Comparison of ENCODE assay signal across 12 cellular contexts in the genomic region with DNA sequence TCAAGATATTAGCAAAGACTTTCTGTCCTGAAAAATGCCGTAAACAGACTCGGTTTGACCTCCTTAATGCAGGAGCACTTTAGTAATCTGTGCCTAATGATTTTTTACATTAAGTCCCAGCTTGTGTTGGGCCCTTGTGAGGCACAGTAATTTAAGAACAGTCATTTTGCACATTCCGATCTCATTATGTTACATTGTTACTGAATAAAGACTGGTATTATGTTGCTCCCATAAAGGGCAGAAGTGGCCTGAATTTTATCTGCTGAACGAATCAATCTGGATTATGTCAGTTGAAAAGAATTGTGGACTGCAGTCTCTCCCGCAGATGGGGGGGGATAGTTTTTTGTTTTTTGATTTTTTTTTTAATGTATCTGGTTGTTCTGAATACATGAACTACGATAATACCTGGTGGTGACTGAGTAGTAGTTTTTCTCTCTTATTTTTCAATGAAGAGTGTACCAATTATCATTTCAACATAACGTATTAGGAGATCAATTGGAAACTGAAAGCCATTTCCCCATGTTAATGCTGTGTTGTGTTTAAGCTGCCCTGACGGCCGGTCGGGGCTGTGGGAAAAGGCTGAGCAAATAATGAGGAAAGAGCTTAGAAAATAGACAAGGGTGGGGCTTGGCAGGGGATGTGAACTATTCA.
DNase-seq lines count a peak whose midpoint lies in the region; ATAC-seq and TF ChIP-seq lines count a peak whose summit lies in the region.
"Had no signal": no experiment of that assay in that cellular context is flagged by ENCODE, and none has a peak within 500 bp of the region (broad histone marks: within the 10 kb centered on the region; RNA-seq: fewer than 3 reads in every experiment).

No MANE protein-coding gene starts in this region.

- DNase-seq in AG10803 (ENCODE audit: low read depth) (peak; percentile 57), NCI-H748 treated with DMSO at 0.1 percent for 48 hours (lab: John Stamatoyannopoulos, UW) (peak; percentile 45), endodermal cell (peak; percentile 28), osteocyte (ENCODE audit: extremely low spot score, unreplicated experiment) (peak; percentile 13), AG08396 (ENCODE audit: low spot score) (no peak), MG63 (no peak), SIG-M5 (lab: John Stamatoyannopoulos, UW) (no peak)
- no peak for DNase-seq in CD8-positive, alpha-beta T cell
- DNase-seq: activated CD4-positive, alpha-beta T cell treated with anti-CD3 and anti-CD28 coated beads for 1 hour; C1 segment of cervical spinal cord; naive B cell; NCI-H524 treated with DMSO at 0.1 percent for 48 hours had no signal

- CTCF ChIA-PET in CD8-positive, alpha-beta T cell (lab: Charles Lee), result interaction anchor here (1.6 kb wide), 1 partner anchor 1562 kb away, joined by 6 read pairs; no protein-coding TSS in a partner anchor

- WGBS in endodermal cell (ENCODE audit: insufficient coverage in 1 of 2, insufficient read length in 1 of 2), 2 experiments, result 75 to 82% methylated on average over 5 to 9 of the region's 10 CpGs

- H3K36me3 ChIP-seq in endodermal cell (ENCODE audit: control insufficient read depth, insufficient read depth, low read length) (no peaks in the 10 kb centered on the region), MG63 (no peaks in the 10 kb centered on the region)
- no peaks in the 10 kb centered on the region for H3K36me3 ChIP-seq in CD8-positive, alpha-beta T cell (ENCODE audit: insufficient read depth, low read length)

- H3K4me1 ChIP-seq in endodermal cell (ENCODE audit: control insufficient read depth, insufficient read depth, low read length), result no peaks in the 10 kb centered on the region
- H3K4me1 ChIP-seq in CD8-positive, alpha-beta T cell (ENCODE audit: insufficient read depth, low read length), result no peaks in the 10 kb centered on the region

- H3K4me1 Mint-ChIP-seq in endodermal cell, result peaks cover 5% of the 10 kb centered on the region
- no peaks in the 10 kb centered on the region for H3K4me1 Mint-ChIP-seq in osteocyte (ENCODE audit: unreplicated experiment)
- no peaks in the 10 kb centered on the region for H3K4me1 Mint-ChIP-seq in CD8-positive, alpha-beta T cell (ENCODE audit: low read depth)
- H3K4me1 Mint-ChIP-seq: naive B cell had no signal

- H3K9me3 Mint-ChIP-seq in endodermal cell (no peaks in the 10 kb centered on the region), osteocyte (ENCODE audit: unreplicated experiment) (no peaks in the 10 kb centered on the region)
- H3K9me3 Mint-ChIP-seq in CD8-positive, alpha-beta T cell, result no peaks in the 10 kb centered on the region

- H3K9ac ChIP-seq in endodermal cell (ENCODE audit: extremely low read depth, low read length, poor library complexity, severe bottlenecking), result no peak overlapping the region

- H3K9me3 ChIP-seq in endodermal cell (ENCODE audit: control insufficient read depth, low read length) (no peaks in the 10 kb centered on the region), MG63 (no peaks in the 10 kb centered on the region; the same call in 1 of the 2 replicates)
- H3K9me3 ChIP-seq in CD8-positive, alpha-beta T cell (ENCODE audit: low read length), result no peaks in the 10 kb centered on the region

- ATAC-seq in CD8-positive, alpha-beta T cell, result no peak

- no peaks in the 10 kb centered on the region for H3K27me3 ChIP-seq in endodermal cell (ENCODE audit: control insufficient read depth, insufficient read depth, low read length, poor library complexity, severe bottlenecking)
- H3K27me3 ChIP-seq in CD8-positive, alpha-beta T cell (ENCODE audit: insufficient read depth, low read length), result no peaks in the 10 kb centered on the region
- 0 out of 2 replicates have a peak, but pooled peaks cover 3% of the 10 kb centered on the region for H3K27me3 ChIP-seq in MG63

- H3K4me3 ChIP-seq in AG10803 (ENCODE audit: low read length), result peak overlapping the region; percentile 43
- H3K4me3 ChIP-seq in endodermal cell (ENCODE audit: low read length), result no peak overlapping the region
- no peak overlapping the region for H3K4me3 ChIP-seq in CD8-positive, alpha-beta T cell (ENCODE audit: low read depth, low read length)
- H3K4me3 ChIP-seq in MG63, result no peak overlapping the region

- H3K4me3 Mint-ChIP-seq in endodermal cell (no peak overlapping the region), osteocyte (ENCODE audit: unreplicated experiment) (no peak overlapping the region)
- no peak overlapping the region for H3K4me3 Mint-ChIP-seq in CD8-positive, alpha-beta T cell
- H3K4me3 Mint-ChIP-seq: naive B cell had no signal

- intact Hi-C loops in CD8-positive, alpha-beta T cell (cut with DNase I, micrococcal nuclease), result no loop called here

- H3K36me3 Mint-ChIP-seq in endodermal cell (ENCODE audit: low read depth) (no peaks in the 10 kb centered on the region), osteocyte (ENCODE audit: unreplicated experiment) (no peaks in the 10 kb centered on the region)
- H3K36me3 Mint-ChIP-seq in CD8-positive, alpha-beta T cell, result no peaks in the 10 kb centered on the region
- H3K36me3 Mint-ChIP-seq: naive B cell had no signal

- peak overlapping the region; percentile 60 for H3K27ac Mint-ChIP-seq in endodermal cell
- H3K27ac Mint-ChIP-seq in osteocyte (ENCODE audit: unreplicated experiment), result no peak overlapping the region
- no peak overlapping the region for H3K27ac Mint-ChIP-seq in CD8-positive, alpha-beta T cell
- H3K27ac Mint-ChIP-seq: naive B cell had no signal

- TF ChIP-seq CTCF in AG10803 (conservative IDR thresholded peaks at IDR 0.05; ENCODE audit: low read length) (no peak), endodermal cell (conservative IDR thresholded peaks at IDR 0.05) (no peak), osteocyte (IDR thresholded peaks at IDR 0.05) (no peak)
- no peak for TF ChIP-seq CTCF in CD8-positive, alpha-beta T cell (IDR thresholded peaks at IDR 0.05)

- H3K27me3 Mint-ChIP-seq in endodermal cell (ENCODE audit: insufficient read depth) (no peaks in the 10 kb centered on the region), osteocyte (ENCODE audit: unreplicated experiment) (peaks cover 7% of the 10 kb centered on the region)
- peaks cover 26% of the 10 kb centered on the region for H3K27me3 Mint-ChIP-seq in CD8-positive, alpha-beta T cell (ENCODE audit: low read depth)

- POLR2A ChIA-PET in CD8-positive, alpha-beta T cell (lab: Charles Lee), result no interaction called here

- no peak overlapping the region for H3K27ac ChIP-seq in endodermal cell (ENCODE audit: low read depth, low read length)
- H3K27ac ChIP-seq in CD8-positive, alpha-beta T cell (ENCODE audit: low read depth, low read length), result no peak overlapping the region

Comparison
In these comparisons a context has a peak if more than half of its experiments do, and no peak if none do; other contexts are left out.
1. DNase-seq: peak in AG10803 (single experiment), NCI-H748 treated with DMSO at 0.1 percent for 48 hours (single experiment), endodermal cell (single experiment) and osteocyte (single experiment); none in CD8-positive, alpha-beta T cell (0 of 7), AG08396 (single experiment), MG63 (single experiment) and SIG-M5 (single experiment).